ENCODE assay signal across 8 cellular contexts in genomic region chr1:155254228-155254713, GRCh38. TPM values are rescaled to one million over a fixed set of nuclear protein-coding genes. Genes with fewer than 3 reads are reported as not detected.
DNase-seq lines count a peak whose midpoint lies in the region; TF ChIP-seq lines count a peak whose summit lies in the region.

No MANE protein-coding gene starts in this region.

- WGBS in endodermal cell (ENCODE audit: insufficient coverage in 1 of 2, insufficient read length in 1 of 2), 2 experiments = 85 to 91% methylated on average over 6 to 12 of the region's 12 CpGs

- peaks cover 5% of the 10 kb centered on the region; the same call in 1 of the 2 replicates for H3K79me2 ChIP-seq in OCI-LY3 (ENCODE audit: low read length)
- peaks cover 20% of the 10 kb centered on the region for H3K79me2 ChIP-seq in osteoblast (ENCODE audit: insufficient read depth, low read length)

- peak overlapping the region; percentile 19 to 85 (median 63) for H3K27ac Mint-ChIP-seq in CD4-positive, alpha-beta memory T cell
- H3K27ac Mint-ChIP-seq in endodermal cell = no peak overlapping the region

- H3K36me3 ChIP-seq in CD4-positive, alpha-beta memory T cell (ENCODE audit: insufficient read depth, low read length) = peaks cover 20% of the 10 kb centered on the region
- H3K36me3 ChIP-seq in OCI-LY3 (replicated peaks; ENCODE audit: low read depth, low read length) = peaks cover 20% of the 10 kb centered on the region
- peaks cover 5% of the 10 kb centered on the region for H3K36me3 ChIP-seq in endodermal cell (ENCODE audit: control insufficient read depth, insufficient read depth, low read length)
- H3K36me3 ChIP-seq in osteoblast (ENCODE audit: insufficient read depth, low read length) = peaks cover 29% of the 10 kb centered on the region

- no peaks in the 10 kb centered on the region for H4K20me1 ChIP-seq in OCI-LY3 (ENCODE audit: insufficient read depth, low read length)
- H4K20me1 ChIP-seq in osteoblast (ENCODE audit: insufficient read depth, low read length) = peaks cover 3% of the 10 kb centered on the region

- H3K9ac ChIP-seq in OCI-LY3 (ENCODE audit: low read length) (peak overlapping the region; percentile 68), endodermal cell (ENCODE audit: extremely low read depth, low read length, poor library complexity, severe bottlenecking) (no peak overlapping the region)

- H3K9me3 ChIP-seq in CD4-positive, alpha-beta memory T cell (ENCODE audit: control insufficient read depth in 1 of 2, low read length in 2 of 2) = no peaks in the 10 kb centered on the region
- H3K9me3 ChIP-seq in OCI-LY3 (ENCODE audit: insufficient read depth, low read length) = no peaks in the 10 kb centered on the region
- no peaks in the 10 kb centered on the region for H3K9me3 ChIP-seq in endodermal cell (ENCODE audit: control insufficient read depth, low read length)
- H3K9me3 ChIP-seq in osteoblast (ENCODE audit: low read depth, low read length) = no peaks in the 10 kb centered on the region

- intact Hi-C loops in CD4-positive, alpha-beta memory T cell (cut with micrococcal nuclease) = no loop called here

- POLR2A ChIA-PET in CD4-positive, alpha-beta memory T cell (lab: Charles Lee; ENCODE audit: partially characterized antibody) = interaction anchor here (0.7 to 3.6 kb wide), 4 partner anchors 9 to 70 kb away, joined by 3 to 16 read pairs (median 4); partner anchors contain the start of gene THBS3

- DNase-seq in CD4-positive, alpha-beta memory T cell = no peak
- DNase-seq in endodermal cell = no peak
- DNase-seq in osteoblast (ENCODE audit: insufficient read length, low spot score, missing footprints) = peak; percentile 92
- DNase-seq in NCI-H128 (lab: John Stamatoyannopoulos, UW; ENCODE audit: unreplicated experiment) = no peak
- DNase-seq in DMS153 treated with DMSO at 0.1 percent for 48 hours (lab: John Stamatoyannopoulos, UW; ENCODE audit: unreplicated experiment) = no peak
- no peak for DNase-seq in stimulated activated CD4-positive, alpha-beta T cell treated with anti-CD3 and anti-CD28 coated beads, Interleukin-4, amount 100 ng/mL, for 24 hours
- DNase-seq in NCI-H2107 treated with DMSO at 0.1 percent for 48 hours (lab: John Stamatoyannopoulos, UW; ENCODE audit: unreplicated experiment) = no peak

- H3K4me3 Mint-ChIP-seq in CD4-positive, alpha-beta memory T cell = peak overlapping the region; percentile 71 to 87 (median 83)
- H3K4me3 Mint-ChIP-seq in endodermal cell = peak overlapping the region; percentile 69

- H3K4me2 ChIP-seq in OCI-LY3 (ENCODE audit: low read length) (peak overlapping the region; percentile 89), osteoblast (ENCODE audit: insufficient read depth, low read length) (peak overlapping the region; percentile 90)

- H3K36me3 Mint-ChIP-seq in CD4-positive, alpha-beta memory T cell = peaks cover 15 to 21% of the 10 kb centered on the region in 2 donors
- peaks cover 17% of the 10 kb centered on the region for H3K36me3 Mint-ChIP-seq in endodermal cell (ENCODE audit: low read depth)

- H3K27me3 Mint-ChIP-seq in CD4-positive, alpha-beta memory T cell = no peaks in the 10 kb centered on the region
- no peaks in the 10 kb centered on the region for H3K27me3 Mint-ChIP-seq in endodermal cell (ENCODE audit: insufficient read depth)

- H3K4me3 ChIP-seq in CD4-positive, alpha-beta memory T cell (ENCODE audit: low read length in 2 of 2) = peak overlapping the region in 1 of 2 donors; percentile 67
- H3K4me3 ChIP-seq in OCI-LY3 (ENCODE audit: low read length) = peak overlapping the region; percentile 83
- H3K4me3 ChIP-seq in endodermal cell (ENCODE audit: low read length) = peak overlapping the region; percentile 76
- peak overlapping the region; percentile 88 for H3K4me3 ChIP-seq in osteoblast (ENCODE audit: insufficient read depth, low read length)

- no peaks in the 10 kb centered on the region for H3K27me3 ChIP-seq in CD4-positive, alpha-beta memory T cell (ENCODE audit: insufficient read depth, low read length)
- H3K27me3 ChIP-seq in OCI-LY3 (ENCODE audit: low read depth, low read length) = no peaks in the 10 kb centered on the region
- H3K27me3 ChIP-seq in endodermal cell (ENCODE audit: control insufficient read depth, insufficient read depth, low read length, poor library complexity, severe bottlenecking) = no peaks in the 10 kb centered on the region
- H3K27me3 ChIP-seq in osteoblast (ENCODE audit: insufficient read depth, low read length) = no peaks in the 10 kb centered on the region

- H3K4me1 ChIP-seq in CD4-positive, alpha-beta memory T cell (ENCODE audit: insufficient read depth, low read length) = peaks cover 23% of the 10 kb centered on the region
- H3K4me1 ChIP-seq in OCI-LY3 (ENCODE audit: low read length) = peaks cover 20% of the 10 kb centered on the region
- peaks cover 7% of the 10 kb centered on the region for H3K4me1 ChIP-seq in endodermal cell (ENCODE audit: control insufficient read depth, insufficient read depth, low read length)
- peaks cover 30% of the 10 kb centered on the region for H3K4me1 ChIP-seq in osteoblast (ENCODE audit: insufficient read depth, low read length)

- H3K27ac ChIP-seq in CD4-positive, alpha-beta memory T cell (ENCODE audit: low read depth, low read length) = peak overlapping the region; percentile 52
- H3K27ac ChIP-seq in OCI-LY3 (ENCODE audit: low read length) = no peak overlapping the region
- no peak overlapping the region for H3K27ac ChIP-seq in endodermal cell (ENCODE audit: low read depth, low read length)
- H3K27ac ChIP-seq in osteoblast (ENCODE audit: low read depth, low read length) = peak overlapping the region; percentile 19

- no peak for TF ChIP-seq CTCF in OCI-LY3 (IDR thresholded peaks at IDR 0.05; ENCODE audit: low read depth, low read length)
- no peak for TF ChIP-seq CTCF in endodermal cell (conservative IDR thresholded peaks at IDR 0.05)
- TF ChIP-seq CTCF in osteoblast (IDR thresholded peaks at IDR 0.05; ENCODE audit: extremely low read depth, low read depth, low read length) = no peak

- CTCF ChIA-PET in CD4-positive, alpha-beta memory T cell (lab: Charles Lee; ENCODE audit: partially characterized antibody) = interaction anchor here (1.3 kb wide), 1 partner anchor 68 kb away, joined by 3 read pairs; no protein-coding TSS in a partner anchor

- H2AFZ ChIP-seq in OCI-LY3 (ENCODE audit: low read depth, low read length) = no peak overlapping the region; the same call in 1 of the 2 replicates
- H2AFZ ChIP-seq in osteoblast (ENCODE audit: low read length) = peak overlapping the region; percentile 59

- peaks cover 18 to 45% (median 28%) of the 10 kb centered on the region in 4 donors for H3K4me1 Mint-ChIP-seq in CD4-positive, alpha-beta memory T cell
- peaks cover 20% of the 10 kb centered on the region for H3K4me1 Mint-ChIP-seq in endodermal cell

- H3K9me3 Mint-ChIP-seq in CD4-positive, alpha-beta memory T cell = no peaks in the 10 kb centered on the region
- no peaks in the 10 kb centered on the region for H3K9me3 Mint-ChIP-seq in endodermal cell

RNA-seq across cellular contexts. Expression of gene ENTREP3, which starts 1.0 kb away (rescaled TPM):
- 10 to 100 TPM; 10.5 to 12.2 TPM for total RNA-seq in CD4-positive, alpha-beta memory T cell
- 1 to 10 TPM in 1 of 2 donors, under 1 TPM in 1; 0.50 to 1.8 TPM for polyA plus RNA-seq in CD4-positive, alpha-beta memory T cell
- 10 to 100 TPM; 49.5 to 65.9 TPM for total RNA-seq in endodermal cell
- polyA plus RNA-seq in endodermal cell (2013, experiment 1 of 2) = 57.2 TPM
- polyA plus RNA-seq in endodermal cell (2013, experiment 2 of 2) = 49.2 TPM
- total RNA-seq in osteoblast = 6.5 and 7.7 TPM in 2 replicates

RNA-seq across cellular contexts. Expression of gene SCAMP3, which starts 7.9 kb away (rescaled TPM):
- total RNA-seq in CD4-positive, alpha-beta memory T cell = 100 to 1,000 TPM in 1 of 2 experiments, 10 to 100 TPM in 1; 94.4 to 101 TPM
- 100 to 1,000 TPM; 132 to 160 TPM for polyA plus RNA-seq in CD4-positive, alpha-beta memory T cell
- total RNA-seq in endodermal cell (10 to 100 TPM; 56.1 TPM), osteoblast (35.9 and 41.3 TPM in 2 replicates)
- 66.4 TPM for polyA plus RNA-seq in endodermal cell (2013, experiment 1 of 2)
- 60.2 TPM for polyA plus RNA-seq in endodermal cell (2013, experiment 2 of 2)

RNA-seq across cellular contexts. Expression of gene CLK2, which starts 19.0 kb away (rescaled TPM):
- 100 to 1,000 TPM; 123 to 126 TPM for total RNA-seq in CD4-positive, alpha-beta memory T cell
- polyA plus RNA-seq in CD4-positive, alpha-beta memory T cell = 10 to 100 TPM; 11.4 to 21.5 TPM
- 10 to 100 TPM; 69.8 to 82.3 TPM for total RNA-seq in endodermal cell
- 84.9 TPM for polyA plus RNA-seq in endodermal cell (2013, experiment 1 of 2)
- polyA plus RNA-seq in endodermal cell (2013, experiment 2 of 2) = 71.3 TPM
- total RNA-seq in osteoblast = 17.4 and 19.7 TPM in 2 replicates

RNA-seq across cellular contexts. Expression of gene HCN3, which starts 23.0 kb away (rescaled TPM):
- 1 to 10 TPM; 4.9 to 5.3 TPM for total RNA-seq in CD4-positive, alpha-beta memory T cell
- under 1 TPM; 0.10 to 0.41 TPM for polyA plus RNA-seq in CD4-positive, alpha-beta memory T cell
- total RNA-seq in endodermal cell (1 to 10 TPM; 8.7 to 9.2 TPM), osteoblast (2.5 and 2.9 TPM in 2 replicates)
- polyA plus RNA-seq in endodermal cell (2013, experiment 1 of 2) = 15.1 TPM
- polyA plus RNA-seq in endodermal cell (2013, experiment 2 of 2) = 12.8 TPM

RNA-seq across cellular contexts. Expression of gene MTX1, which starts 45.8 kb away (rescaled TPM):
- total RNA-seq in CD4-positive, alpha-beta memory T cell = 10 to 100 TPM; 17.7 to 18.2 TPM
- 10 to 100 TPM; 42.5 to 65.5 TPM for polyA plus RNA-seq in CD4-positive, alpha-beta memory T cell
- total RNA-seq in endodermal cell = 10 to 100 TPM; 47.3 to 63.2 TPM
- polyA plus RNA-seq in endodermal cell (2013, experiment 1 of 2) = 43.6 TPM
- polyA plus RNA-seq in endodermal cell (2013, experiment 2 of 2) = 43.3 TPM
- 37.4 and 42.7 TPM in 2 replicates for total RNA-seq in osteoblast

Comparison
In these comparisons a context has a peak if more than half of its experiments do, and no peak if none do; other contexts are left out.
1. H3K27ac ChIP-seq: peak in CD4-positive, alpha-beta memory T cell (single experiment) and osteoblast (single experiment); none in OCI-LY3 (single experiment) and endodermal cell (single experiment).